ENCODE assay signal across 18 cellular contexts in the genomic region with DNA sequence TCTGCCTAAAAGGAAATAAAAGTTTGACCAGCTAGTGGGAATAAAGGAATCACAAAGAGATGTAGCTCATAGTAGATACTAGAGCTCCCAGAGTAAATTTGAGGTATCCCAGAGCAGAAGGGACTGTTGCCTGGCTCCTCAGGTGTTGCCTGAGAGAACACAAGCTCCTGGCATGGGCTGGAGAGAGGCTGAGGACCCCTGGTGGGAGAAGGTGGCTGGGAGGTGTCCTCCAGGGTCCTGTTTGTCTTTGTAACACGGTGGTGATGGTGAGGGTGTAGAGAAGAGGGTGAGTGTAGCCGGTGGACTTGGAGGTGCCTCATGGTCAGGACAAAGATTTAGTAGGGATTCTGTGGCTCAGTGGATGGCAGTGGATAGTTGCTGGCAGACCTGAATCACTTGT. TPM values are rescaled to one million over a fixed set of nuclear protein-coding genes. Genes with fewer than 3 reads are reported as not detected.
A peak's percentile ranks its signal among the peaks of the same experiment; 100 is the strongest.
DNase-seq lines count a peak whose midpoint lies in the region; ATAC-seq and TF ChIP-seq lines count a peak whose summit lies in the region.
"Had no signal": no experiment of that assay in that cellular context is flagged by ENCODE, and none has a peak within 500 bp of the region (broad histone marks: within the 10 kb centered on the region; RNA-seq: fewer than 3 reads in every experiment).

No MANE protein-coding gene starts in this region.

- DNase-seq in cardiac septum (ENCODE audit: low spot score) (peak; percentile 22), left ventricle myocardium superior (no peak), endodermal cell (peak; percentile 33), posterior vena cava (ENCODE audit: low spot score) (peak; percentile 14), MG63 (no peak)
- DNase-seq in activated CD4-positive, alpha-beta T cell treated with anti-CD3 and anti-CD28 coated beads for 48 hours = no peak
- DNase-seq in effector memory CD4-positive, alpha-beta T cell = no peak
- DNase-seq: 8988T; CD4-positive, alpha-beta memory T cell; DMS153; DMS79; GDM1 had no signal

- peaks cover 8% of the 10 kb centered on the region for H3K36me3 Mint-ChIP-seq in endodermal cell (ENCODE audit: low read depth)

- no peak overlapping the region for H3K4me3 Mint-ChIP-seq in endodermal cell
- H3K4me3 Mint-ChIP-seq: CD14-positive monocyte had no signal

- H3K4me1 Mint-ChIP-seq in endodermal cell = peaks cover 18% of the 10 kb centered on the region
- H3K4me1 Mint-ChIP-seq: CD14-positive monocyte; CD4-positive, alpha-beta memory T cell had no signal

- no peaks in the 10 kb centered on the region for H3K4me1 ChIP-seq in endodermal cell (ENCODE audit: control insufficient read depth, insufficient read depth, low read length)
- no peaks in the 10 kb centered on the region for H3K4me1 ChIP-seq in effector memory CD4-positive, alpha-beta T cell (ENCODE audit: control insufficient read depth, insufficient read depth, low read length, poor library complexity, severe bottlenecking)
- H3K4me1 ChIP-seq: BLaER1, HAP-1 had no signal

- TF ChIP-seq CTCF in endodermal cell (conservative IDR thresholded peaks at IDR 0.05) = peak; percentile 12

- ATAC-seq in left ventricle myocardium superior = no peak

- no peaks in the 10 kb centered on the region for H3K27me3 Mint-ChIP-seq in endodermal cell (ENCODE audit: insufficient read depth)

- no peak overlapping the region for H3K9ac ChIP-seq in endodermal cell (ENCODE audit: extremely low read depth, low read length, poor library complexity, severe bottlenecking)
- H3K9ac ChIP-seq: BLaER1 had no signal

- H3K27ac Mint-ChIP-seq in endodermal cell = no peak overlapping the region

- H3K9me3 ChIP-seq in endodermal cell (ENCODE audit: control insufficient read depth, low read length) (peaks cover 16% of the 10 kb centered on the region), MG63 (no peaks in the 10 kb centered on the region)
- H3K9me3 ChIP-seq in effector memory CD4-positive, alpha-beta T cell (ENCODE audit: control insufficient read depth, low read length) = no peaks in the 10 kb centered on the region
- H3K9me3 ChIP-seq: BLaER1, HAP-1 had no signal

- H3K27me3 ChIP-seq in endodermal cell (ENCODE audit: control insufficient read depth, insufficient read depth, low read length, poor library complexity, severe bottlenecking) (no peaks in the 10 kb centered on the region), MG63 (no peaks in the 10 kb centered on the region; the same call in 1 of the 2 replicates)
- H3K27me3 ChIP-seq in effector memory CD4-positive, alpha-beta T cell (replicated peaks; ENCODE audit: control insufficient read depth, insufficient read depth, low read length, poor library complexity, severe bottlenecking) = no peaks in the 10 kb centered on the region
- H3K27me3 ChIP-seq: BLaER1 had no signal

- H3K4me3 ChIP-seq in endodermal cell (ENCODE audit: low read length) = no peak overlapping the region
- H3K4me3 ChIP-seq in effector memory CD4-positive, alpha-beta T cell (ENCODE audit: insufficient read depth, low read depth, low read length, poor library complexity, severe bottlenecking) = no peak overlapping the region
- H3K4me3 ChIP-seq in MG63 = no peak overlapping the region
- H3K4me3 ChIP-seq: BLaER1, HAP-1 had no signal

- intact Hi-C loops in cardiac septum (cut with DNase I) = no loop called here
- intact Hi-C loops in left ventricle myocardium superior (cut with micrococcal nuclease) = no loop called here
- intact Hi-C loops in posterior vena cava (cut with DNase I) = no loop called here

- peaks cover 2% of the 10 kb centered on the region for H3K9me3 Mint-ChIP-seq in endodermal cell

- H3K27ac ChIP-seq in endodermal cell (ENCODE audit: low read depth, low read length) = no peak overlapping the region
- H3K27ac ChIP-seq in effector memory CD4-positive, alpha-beta T cell (ENCODE audit: insufficient read depth, low read length, poor library complexity, severe bottlenecking) = no peak overlapping the region
- H3K27ac ChIP-seq: BLaER1 had no signal

- H3K36me3 ChIP-seq in endodermal cell (ENCODE audit: control insufficient read depth, insufficient read depth, low read length) = no peaks in the 10 kb centered on the region
- no peaks in the 10 kb centered on the region for H3K36me3 ChIP-seq in effector memory CD4-positive, alpha-beta T cell (ENCODE audit: control insufficient read depth, insufficient read depth, low read length)
- H3K36me3 ChIP-seq in MG63 = no peaks in the 10 kb centered on the region
- H3K36me3 ChIP-seq: BLaER1, HAP-1 had no signal

- WGBS in endodermal cell (ENCODE audit: insufficient coverage in 1 of 2, insufficient read length in 1 of 2), 2 experiments = 96 to 100% methylated on average over 1 to 2 of the region's 2 CpGs

RNA-seq across cellular contexts. Expression of a gene that starts 28.1 kb away (rescaled TPM):
- not detected for total RNA-seq in cardiac septum
- total RNA-seq in left ventricle myocardium superior = 0.25 TPM
- 10 to 100 TPM; 16.8 to 27.3 TPM for total RNA-seq in endodermal cell
- 413 TPM for polyA plus RNA-seq in endodermal cell (2013, experiment 1 of 2)
- polyA plus RNA-seq in endodermal cell (2013, experiment 2 of 2) = 384 TPM
- under 1 TPM; 0.52 to 0.65 TPM for total RNA-seq in posterior vena cava
- not detected in 2 replicates for total RNA-seq in MG63 (2014; rRNA removed; shearing (Covaris generic); ENCODE audit: low replicate concordance)
- total RNA-seq: A673; CD4-positive, alpha-beta memory T cell; Daoy; H4 had no signal
- polyA plus RNA-seq: CD14-positive monocyte; CD4-positive, alpha-beta memory T cell had no signal

RNA-seq across cellular contexts. Expression of a gene that starts 34.7 kb away (rescaled TPM):
- 89.3 TPM for total RNA-seq in cardiac septum
- total RNA-seq in left ventricle myocardium superior = 93.8 TPM
- total RNA-seq in endodermal cell = 10 to 100 TPM; 32.5 to 56.5 TPM
- polyA plus RNA-seq in endodermal cell (2013, experiment 1 of 2) = 51.9 TPM
- polyA plus RNA-seq in endodermal cell (2013, experiment 2 of 2) = 45.0 TPM
- total RNA-seq in posterior vena cava = 10 to 100 TPM; 48.1 to 55.4 TPM
- total RNA-seq in MG63 (2014; rRNA removed; shearing (Covaris generic); ENCODE audit: low replicate concordance) = 23.6 and 26.6 TPM in 2 replicates

Comparison
In these comparisons a context has a peak if more than half of its experiments do, and no peak if none do; other contexts are left out.
1. DNase-seq: peak in cardiac septum (single experiment), endodermal cell (single experiment) and posterior vena cava (single experiment); none in left ventricle myocardium superior (single experiment), activated CD4-positive, alpha-beta T cell treated with anti-CD3 and anti-CD28 coated beads for 48 hours (single experiment), effector memory CD4-positive, alpha-beta T cell (0 of 3) and MG63 (single experiment).
2. RNA of a gene that starts 28.1 kb away (total RNA-seq): 16.8 to 27.3 TPM in endodermal cell; 0.52 to 0.65 TPM in posterior vena cava, 0.25 TPM in left ventricle myocardium superior (single experiment), not detected in cardiac septum (single experiment) and not detected in MG63; every median in the first group is over 10 times any median in the second.